In the genomic region with DNA sequence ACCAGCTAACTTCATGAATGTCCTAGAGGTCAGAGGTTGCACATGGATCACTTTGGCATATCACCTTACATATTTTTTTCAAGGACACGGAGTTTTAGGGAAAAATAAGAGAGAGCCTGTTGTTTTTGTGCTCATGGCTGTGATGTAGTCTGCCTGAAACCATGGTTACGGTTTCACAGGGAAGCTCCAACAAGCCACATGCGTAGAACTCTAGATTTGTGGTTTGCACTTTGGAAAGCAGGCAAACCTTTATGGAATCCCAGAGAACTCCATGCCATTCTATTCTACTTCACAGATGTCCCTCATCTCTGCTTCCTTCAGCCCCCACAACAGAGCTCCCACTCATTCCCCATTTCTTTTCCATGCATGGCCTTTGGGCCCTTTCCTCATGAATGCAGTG, we compare ENCODE assay signal across 10 cellular contexts. TPM values are rescaled to one million over a fixed set of nuclear protein-coding genes. Genes with fewer than 3 reads are reported as not detected.
DNase-seq lines count a peak whose midpoint lies in the region; ATAC-seq and TF ChIP-seq lines count a peak whose summit lies in the region.
"Had no signal": no experiment of that assay in that cellular context is flagged by ENCODE, and none has a peak within 500 bp of the region (broad histone marks: within the 10 kb centered on the region; RNA-seq: fewer than 3 reads in every experiment).

No MANE protein-coding gene starts in this region.

- H3K4me3 ChIP-seq in hepatocyte, result no peak overlapping the region

- peaks cover 6% of the 10 kb centered on the region for H3K4me1 ChIP-seq in hepatocyte (ENCODE audit: insufficient read depth)

- H3K27ac Mint-ChIP-seq in activated CD8-positive, alpha-beta memory T cell treated with anti-CD3 and anti-CD28 coated beads, Interleukin-2, amount 10 ng/mL, durations not matched to agents 7 days and 5 days, result no peak overlapping the region
- H3K27ac Mint-ChIP-seq in WTC11 (no peak overlapping the region), type B pancreatic cell (no peak overlapping the region)
- no peak overlapping the region for H3K27ac Mint-ChIP-seq in stimulated activated effector memory CD8-positive, alpha-beta T cell treated with anti-CD3 and anti-CD28 coated beads, Interleukin-12 subunit alpha, Interleukin-12 subunit beta, amount 100 ng/mL, for 72 hours

- DNase-seq in activated CD8-positive, alpha-beta memory T cell treated with anti-CD3 and anti-CD28 coated beads, Interleukin-2, amount 10 ng/mL, durations not matched to agents 7 days and 5 days, result no peak
- DNase-seq in activated CD8-positive, alpha-beta memory T cell treated with anti-CD3 and anti-CD28 coated beads, Interleukin-2, amount 50 U/mL, for 4 hours, result no peak
- no peak for DNase-seq in WTC11 (ENCODE audit: low spot score)
- no peak for DNase-seq in hepatocyte (ENCODE audit: low spot score)
- no peak for DNase-seq in type B pancreatic cell (ENCODE audit: extremely low spot score, unreplicated experiment)
- DNase-seq in occipital lobe (lab: John Stamatoyannopoulos, UW), result no peak
- DNase-seq in stimulated activated effector memory CD8-positive, alpha-beta T cell treated with anti-CD3 and anti-CD28 coated beads, Interleukin-12 subunit alpha, Interleukin-12 subunit beta, amount 100 ng/mL, for 72 hours (ENCODE audit: low spot score in 2 of 2), result no peak
- DNase-seq in NCI-H2196 treated with DMSO at 0.1 percent for 48 hours (lab: John Stamatoyannopoulos, UW; ENCODE audit: unreplicated experiment), result no peak
- DNase-seq: activated T-cell treated with anti-CD3 and anti-CD28 coated beads for 4 hours, esophagus squamous epithelium had no signal

- peak overlapping the region; percentile 39 for H3K4me3 Mint-ChIP-seq in activated CD8-positive, alpha-beta memory T cell treated with anti-CD3 and anti-CD28 coated beads, Interleukin-2, amount 10 ng/mL, durations not matched to agents 7 days and 5 days
- H3K4me3 Mint-ChIP-seq in WTC11, result peak overlapping the region; percentile 40; the same call in 1 of the 2 replicates
- peak overlapping the region; percentile 75 for H3K4me3 Mint-ChIP-seq in type B pancreatic cell
- H3K4me3 Mint-ChIP-seq in stimulated activated effector memory CD8-positive, alpha-beta T cell treated with anti-CD3 and anti-CD28 coated beads, Interleukin-12 subunit alpha, Interleukin-12 subunit beta, amount 100 ng/mL, for 72 hours, result no peak overlapping the region

- H2AFZ ChIP-seq in hepatocyte, result no peak overlapping the region

- TF ChIP-seq CTCF in WTC11 (IDR thresholded peaks at IDR 0.05) (no peak), hepatocyte (IDR thresholded peaks at IDR 0.05; ENCODE audit: poor library complexity) (no peak), type B pancreatic cell (conservative IDR thresholded peaks at IDR 0.05) (no peak)

- H3K27me3 Mint-ChIP-seq in activated CD8-positive, alpha-beta memory T cell treated with anti-CD3 and anti-CD28 coated beads, Interleukin-2, amount 10 ng/mL, durations not matched to agents 7 days and 5 days, result peaks cover 13% of the 10 kb centered on the region
- H3K27me3 Mint-ChIP-seq in WTC11 (ENCODE audit: low read depth), result peaks cover 55% of the 10 kb centered on the region
- H3K27me3 Mint-ChIP-seq in type B pancreatic cell, result peaks cover 26% of the 10 kb centered on the region

- H3K4me2 ChIP-seq in hepatocyte, result peak overlapping the region; percentile 95

- H4K20me1 ChIP-seq in hepatocyte (ENCODE audit: insufficient read depth, poor library complexity, severe bottlenecking), result peaks cover 8% of the 10 kb centered on the region

- H3K36me3 ChIP-seq in hepatocyte (replicated peaks; ENCODE audit: insufficient read depth, low read depth), result no peaks in the 10 kb centered on the region
- H3K36me3 ChIP-seq: esophagus squamous epithelium had no signal

- H3K79me2 ChIP-seq in hepatocyte, result peaks cover 46% of the 10 kb centered on the region

- H3K27me3 ChIP-seq in hepatocyte, result peaks cover 2% of the 10 kb centered on the region
- H3K27me3 ChIP-seq: esophagus squamous epithelium had no signal

- H3K9me3 Mint-ChIP-seq in activated CD8-positive, alpha-beta memory T cell treated with anti-CD3 and anti-CD28 coated beads, Interleukin-2, amount 10 ng/mL, durations not matched to agents 7 days and 5 days (ENCODE audit: low read depth), result no peaks in the 10 kb centered on the region
- H3K9me3 Mint-ChIP-seq in WTC11 (no peaks in the 10 kb centered on the region), type B pancreatic cell (no peaks in the 10 kb centered on the region)
- no peaks in the 10 kb centered on the region for H3K9me3 Mint-ChIP-seq in stimulated activated effector memory CD8-positive, alpha-beta T cell treated with anti-CD3 and anti-CD28 coated beads, Interleukin-12 subunit alpha, Interleukin-12 subunit beta, amount 100 ng/mL, for 72 hours

- ATAC-seq in activated CD8-positive, alpha-beta memory T cell treated with anti-CD3 and anti-CD28 coated beads, Interleukin-2, amount 10 ng/mL, durations not matched to agents 7 days and 5 days, result no peak
- ATAC-seq in WTC11, result no peak
- no peak for ATAC-seq in stimulated activated effector memory CD8-positive, alpha-beta T cell treated with anti-CD3 and anti-CD28 coated beads, Interleukin-12 subunit alpha, Interleukin-12 subunit beta, amount 100 ng/mL, for 72 hours

- CTCF ChIA-PET in activated CD8-positive, alpha-beta memory T cell treated with anti-CD3 and anti-CD28 coated beads, Interleukin-2, amount 10 ng/mL, durations not matched to agents 7 days and 5 days (lab: Charles Lee), result interaction anchor here (0.7 to 5.6 kb wide), 3 partner anchors 9 to 1412 kb away, joined by 3 to 24 read pairs (median 5); no protein-coding TSS in a partner anchor
- CTCF ChIA-PET in WTC11 (lab: Charles Lee), result interaction anchor here (2.0 to 2.3 kb wide), 2 partner anchors 46 to 125 kb away, joined by 7 to 15 read pairs; no protein-coding TSS in a partner anchor

- H3K9me3 ChIP-seq in hepatocyte (ENCODE audit: low read depth), result no peaks in the 10 kb centered on the region
- H3K9me3 ChIP-seq: esophagus squamous epithelium had no signal

- no peaks in the 10 kb centered on the region for H3K9me2 ChIP-seq in hepatocyte (replicated peaks; ENCODE audit: insufficient read depth)

- no peak overlapping the region for H3K27ac ChIP-seq in hepatocyte

- H3K36me3 Mint-ChIP-seq in activated CD8-positive, alpha-beta memory T cell treated with anti-CD3 and anti-CD28 coated beads, Interleukin-2, amount 10 ng/mL, durations not matched to agents 7 days and 5 days, result peaks cover 21% of the 10 kb centered on the region
- H3K36me3 Mint-ChIP-seq in WTC11 (no peaks in the 10 kb centered on the region), type B pancreatic cell (peaks cover 5% of the 10 kb centered on the region)
- H3K36me3 Mint-ChIP-seq in stimulated activated effector memory CD8-positive, alpha-beta T cell treated with anti-CD3 and anti-CD28 coated beads, Interleukin-12 subunit alpha, Interleukin-12 subunit beta, amount 100 ng/mL, for 72 hours, result peaks cover 7% of the 10 kb centered on the region

- POLR2A ChIA-PET in WTC11 (lab: Charles Lee), result no interaction called here

- 70% methylated on average over 3 of the region's 3 CpGs for WGBS in hepatocyte (ENCODE audit: low lambda C conversion rate, missing lambda C conversion rate)

- peaks cover 31% of the 10 kb centered on the region for H3K4me1 Mint-ChIP-seq in activated CD8-positive, alpha-beta memory T cell treated with anti-CD3 and anti-CD28 coated beads, Interleukin-2, amount 10 ng/mL, durations not matched to agents 7 days and 5 days
- H3K4me1 Mint-ChIP-seq in WTC11, result peaks cover 16% of the 10 kb centered on the region
- peaks cover 24% of the 10 kb centered on the region for H3K4me1 Mint-ChIP-seq in type B pancreatic cell (ENCODE audit: unreplicated experiment)
- peaks cover 27% of the 10 kb centered on the region for H3K4me1 Mint-ChIP-seq in stimulated activated effector memory CD8-positive, alpha-beta T cell treated with anti-CD3 and anti-CD28 coated beads, Interleukin-12 subunit alpha, Interleukin-12 subunit beta, amount 100 ng/mL, for 72 hours

TF ChIP-seq in WTC11, 78 proteins besides CTCF, POLR2A, EP300 and RAD21 (continues in another document):
- TF ChIP-seq IRF2 (CRISPR knock-in tag; IDR thresholded peaks at IDR 0.05; ENCODE audit: borderline replicate concordance, low read depth), result no peak
- TF ChIP-seq, protein P1, sequence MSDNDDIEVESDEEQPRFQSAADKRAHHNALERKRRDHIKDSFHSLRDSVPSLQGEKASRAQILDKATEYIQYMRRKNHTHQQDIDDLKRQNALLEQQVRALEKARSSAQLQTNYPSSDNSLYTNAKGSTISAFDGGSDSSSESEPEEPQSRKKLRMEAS (CRISPR knock-in tag; IDR thresholded peaks at IDR 0.05), result no peak
- no peak for TF ChIP-seq FOXJ3 (CRISPR knock-in tag; IDR thresholded peaks at IDR 0.05; ENCODE audit: borderline replicate concordance)
- TF ChIP-seq RORB (CRISPR knock-in tag; IDR thresholded peaks at IDR 0.05), result no peak
- TF ChIP-seq, protein P2, sequence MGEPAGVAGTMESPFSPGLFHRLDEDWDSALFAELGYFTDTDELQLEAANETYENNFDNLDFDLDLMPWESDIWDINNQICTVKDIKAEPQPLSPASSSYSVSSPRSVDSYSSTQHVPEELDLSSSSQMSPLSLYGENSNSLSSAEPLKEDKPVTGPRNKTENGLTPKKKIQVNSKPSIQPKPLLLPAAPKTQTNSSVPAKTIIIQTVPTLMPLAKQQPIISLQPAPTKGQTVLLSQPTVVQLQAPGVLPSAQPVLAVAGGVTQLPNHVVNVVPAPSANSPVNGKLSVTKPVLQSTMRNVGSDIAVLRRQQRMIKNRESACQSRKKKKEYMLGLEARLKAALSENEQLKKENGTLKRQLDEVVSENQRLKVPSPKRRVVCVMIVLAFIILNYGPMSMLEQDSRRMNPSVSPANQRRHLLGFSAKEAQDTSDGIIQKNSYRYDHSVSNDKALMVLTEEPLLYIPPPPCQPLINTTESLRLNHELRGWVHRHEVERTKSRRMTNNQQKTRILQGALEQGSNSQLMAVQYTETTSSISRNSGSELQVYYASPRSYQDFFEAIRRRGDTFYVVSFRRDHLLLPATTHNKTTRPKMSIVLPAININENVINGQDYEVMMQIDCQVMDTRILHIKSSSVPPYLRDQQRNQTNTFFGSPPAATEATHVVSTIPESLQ (CRISPR knock-in tag; IDR thresholded peaks at IDR 0.05), result no peak

RNA-seq across cellular contexts. Expression of a gene that starts 2.1 kb away (rescaled TPM):
- total RNA-seq in activated CD8-positive, alpha-beta memory T cell treated with anti-CD3 and anti-CD28 coated beads, Interleukin-2, amount 10 ng/mL, durations not matched to agents 7 days and 5 days, result 10 to 100 TPM; 16.7 to 39.2 TPM
- total RNA-seq in WTC11 (2021) (3.1 to 5.8 TPM (median 3.8 TPM) in 3 replicates), hepatocyte (6.1 and 11.9 TPM in 2 replicates), type B pancreatic cell (ENCODE audit: low replicate concordance) (9.5 and 21.2 TPM in 2 replicates), occipital lobe (62.2 TPM)
- polyA plus RNA-seq in hepatocyte, result 9.5 and 9.6 TPM in 2 replicates

RNA-seq across cellular contexts. Expression of a gene that starts 42.5 kb away (rescaled TPM):
- total RNA-seq in activated CD8-positive, alpha-beta memory T cell treated with anti-CD3 and anti-CD28 coated beads, Interleukin-2, amount 10 ng/mL, durations not matched to agents 7 days and 5 days, result 10 to 100 TPM; 17.6 to 22.2 TPM
- total RNA-seq in WTC11 (2021) (19.1 to 23.4 TPM (median 22.8 TPM) in 3 replicates), hepatocyte (16.6 and 18.1 TPM in 2 replicates), type B pancreatic cell (ENCODE audit: low replicate concordance) (10.7 and 19.3 TPM in 2 replicates), occipital lobe (78.6 TPM)
- polyA plus RNA-seq in hepatocyte, result 6.6 and 6.7 TPM in 2 replicates
